ENCODE assay signal across 7 cellular contexts in the genomic region with DNA sequence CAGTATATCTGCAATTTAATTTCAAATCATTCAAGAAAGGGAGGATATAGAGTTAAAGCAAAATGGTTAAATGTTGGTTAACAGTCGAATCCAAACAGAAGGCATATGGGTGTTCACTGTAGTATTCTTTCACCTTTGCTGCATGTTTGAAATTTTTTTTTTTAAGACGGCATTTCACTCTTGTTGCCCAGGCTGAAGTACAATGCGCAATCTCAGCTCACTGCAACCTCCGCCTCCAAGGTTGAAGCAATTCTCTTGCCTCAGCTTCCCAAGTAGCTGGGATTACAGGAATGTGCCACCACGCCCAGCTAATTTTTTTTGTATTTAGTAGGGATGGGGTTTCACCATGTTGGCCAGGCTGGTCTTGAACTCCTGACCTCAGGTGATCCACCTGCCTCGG. TPM values are rescaled to one million over a fixed set of nuclear protein-coding genes. Genes with fewer than 3 reads are reported as not detected.
DNase-seq lines count a peak whose midpoint lies in the region; ATAC-seq, FAIRE-seq and TF ChIP-seq lines count a peak whose summit lies in the region.
"Not testable (repeated sequence)": the region's sequence is repeated elsewhere in the genome, so short reads cannot be mapped to it uniquely, and the experiment has no call there.

No MANE protein-coding gene starts in this region.

- 61% methylated on average over 6 of the region's 6 CpGs for WGBS in HepG2 (ENCODE audit: low lambda C conversion rate)
- WGBS in trophoblast cell (ENCODE audit: extremely low coverage, insufficient coverage, insufficient read length): no CpG with 5 or more reads among the region's 6 CpGs

- peaks cover 95% of the 10 kb centered on the region for H3K79me2 ChIP-seq in MM.1S (ENCODE audit: low read length)
- peaks cover 97% of the 10 kb centered on the region for H3K79me2 ChIP-seq in HepG2 (ENCODE audit: insufficient read depth, low read length)
- H3K79me2 ChIP-seq in trophoblast cell (ENCODE audit: control insufficient read depth, insufficient read depth, low read length, poor library complexity): peaks cover 22% of the 10 kb centered on the region

- not testable (repeated sequence) for H3K14ac ChIP-seq in trophoblast cell (ENCODE audit: low read length)

- BruUV-seq in HepG2 (replicated peaks; lab: Mats Ljungman, UMichigan): not testable (repeated sequence)

- H3K4me1 ChIP-seq in CD8-positive, alpha-beta T cell (ENCODE audit: insufficient read depth, low read length): peaks cover 54% of the 10 kb centered on the region
- H3K4me1 ChIP-seq in MM.1S (ENCODE audit: low read length) (peaks cover 48% of the 10 kb centered on the region), HepG2 (ENCODE audit: insufficient read depth, low read length) (peaks cover 69% of the 10 kb centered on the region)
- not testable (repeated sequence) for H3K4me1 ChIP-seq in trophoblast cell (ENCODE audit: control insufficient read depth in 1 of 2, insufficient read depth in 2 of 2, low read length in 2 of 2)

- H3K4me2 ChIP-seq in MM.1S (ENCODE audit: low read depth, low read length) (peak overlapping the region; percentile 25; the same call in 1 of the 2 replicates), HepG2 (ENCODE audit: low read depth, low read length) (peak overlapping the region; percentile 64)
- H3K4me2 ChIP-seq in trophoblast cell (ENCODE audit: low read length): not testable (repeated sequence)

- H3K27ac ChIP-seq in CD8-positive, alpha-beta T cell (ENCODE audit: low read depth, low read length); trophoblast cell (ENCODE audit: low read depth, low read length): not testable (repeated sequence)
- H3K27ac ChIP-seq in MM.1S (ENCODE audit: low read length): peak overlapping the region; percentile 19; the same call in 1 of the 2 replicates
- H3K27ac ChIP-seq in HepG2 (ENCODE audit: extremely low read length, insufficient read depth, low read length): peak overlapping the region; percentile 47

- H4K12ac ChIP-seq in trophoblast cell (ENCODE audit: low read depth, low read length): not testable (repeated sequence)

- H3K18ac ChIP-seq in trophoblast cell (ENCODE audit: low read length): not testable (repeated sequence)

- H3K27ac Mint-ChIP-seq in CD8-positive, alpha-beta T cell: not testable (repeated sequence)
- peak overlapping the region; percentile 89 for H3K27ac Mint-ChIP-seq in WTC11
- peak overlapping the region; percentile 65 for H3K27ac Mint-ChIP-seq in activated naive CD4-positive, alpha-beta T cell treated with anti-CD3 and anti-CD28 coated beads, Interleukin-2, amount 50 U/mL, for 24 hours
- peak overlapping the region in 4 of 5 experiments; percentile 3 to 58 (median 28) for H3K27ac Mint-ChIP-seq in brain

- not testable (repeated sequence) for H4K91ac ChIP-seq in trophoblast cell (ENCODE audit: low read depth, low read length)

- not testable (repeated sequence) for H3K4me3 ChIP-seq in CD8-positive, alpha-beta T cell (ENCODE audit: low read depth, low read length); MM.1S (ENCODE audit: low read length); trophoblast cell (ENCODE audit: low read depth, low read length)
- H3K4me3 ChIP-seq in HepG2 (replicated peaks in 1 of 3; ENCODE audit: insufficient read depth in 1 of 3, low read depth in 2 of 3, low read length in 3 of 3): peak overlapping the region in 2 of 3 experiments; percentile 4 to 7; a peak in 2 of 6 replicates

- not testable (repeated sequence) for FAIRE-seq in HepG2 (lab: Jason Lieb, UNC)

- not testable (repeated sequence) for H3K9me3 Mint-ChIP-seq in CD8-positive, alpha-beta T cell; WTC11; activated naive CD4-positive, alpha-beta T cell treated with anti-CD3 and anti-CD28 coated beads, Interleukin-2, amount 50 U/mL, for 24 hours; brain

- intact Hi-C loops in CD8-positive, alpha-beta T cell (cut with DNase I, micrococcal nuclease): loop anchor here in 1 of 2 experiments (5.0 kb wide), 1 partner anchor 40 kb away; no protein-coding TSS in a partner anchor
- intact Hi-C loops in HepG2 (cut with micrococcal nuclease; ENCODE audit: unreplicated experiment): loop anchor here (5.0 kb wide), 1 partner anchor 40 kb away; no protein-coding TSS in a partner anchor

- H2AK5ac ChIP-seq in trophoblast cell (ENCODE audit: low read length): not testable (repeated sequence)

- peaks cover 40% of the 10 kb centered on the region for H3F3A ChIP-seq in MM.1S (ENCODE audit: insufficient read depth, low read length)

- TF ChIP-seq EP300 in HepG2 (IDR thresholded peaks at IDR 0.05; ENCODE audit: low read depth in 2 of 2, low read length in 2 of 2); HepG2 (CRISPR knock-in tag; IDR thresholded peaks at IDR 0.05; ENCODE audit: borderline replicate concordance): not testable (repeated sequence)

- H3K27me3 ChIP-seq in CD8-positive, alpha-beta T cell (ENCODE audit: insufficient read depth, low read length); MM.1S (replicated peaks; ENCODE audit: insufficient read depth, low read length); HepG2 (ENCODE audit: control insufficient read depth in 1 of 2, insufficient read depth in 2 of 2, low read length in 2 of 2); trophoblast cell (ENCODE audit: insufficient read depth, low read length): not testable (repeated sequence)

- peak overlapping the region; percentile 82 for H3K4ac ChIP-seq in trophoblast cell (ENCODE audit: low read depth, low read length)

- TF ChIP-seq CTCF in CD8-positive, alpha-beta T cell (IDR thresholded peaks at IDR 0.05); MM.1S (IDR thresholded peaks at IDR 0.05; ENCODE audit: low read length); WTC11 (IDR thresholded peaks at IDR 0.05); brain (conservative IDR thresholded peaks at IDR 0.05); HepG2 (CRISPR knock-in tag; IDR thresholded peaks at IDR 0.05): not testable (repeated sequence)

- H2BK5ac ChIP-seq in trophoblast cell (ENCODE audit: low read depth, low read length, poor library complexity): not testable (repeated sequence)

- not testable (repeated sequence) for H3K9me2 ChIP-seq in MM.1S (replicated peaks; ENCODE audit: insufficient read depth, low read length)

- not testable (repeated sequence) for H3K27me3 Mint-ChIP-seq in CD8-positive, alpha-beta T cell (ENCODE audit: low read depth); WTC11 (ENCODE audit: low read depth); activated naive CD4-positive, alpha-beta T cell treated with anti-CD3 and anti-CD28 coated beads, Interleukin-2, amount 50 U/mL, for 24 hours
- peaks cover 14% of the 10 kb centered on the region for H3K27me3 Mint-ChIP-seq in brain

- H3K79me1 ChIP-seq in trophoblast cell (ENCODE audit: low read length): not testable (repeated sequence)

- in situ Hi-C loops in HepG2 (cut with HindIII; ENCODE audit: extremely low pct_ligation_motif_present, low pct_unique_long_range_greater_than_20kb): not testable (repeated sequence)

- H4K20me1 ChIP-seq in MM.1S (ENCODE audit: insufficient read depth, low read length): peaks cover 52% of the 10 kb centered on the region; the same call in 1 of the 2 replicates
- H4K20me1 ChIP-seq in HepG2 (ENCODE audit: insufficient read depth, low read length): peaks cover 74% of the 10 kb centered on the region

- not testable (repeated sequence) for H2BK12ac ChIP-seq in trophoblast cell (ENCODE audit: low read length)

- not testable (repeated sequence) for H3K9me3 ChIP-seq in CD8-positive, alpha-beta T cell (ENCODE audit: low read length); MM.1S (replicated peaks; ENCODE audit: insufficient read depth, low read length); HepG2 (ENCODE audit: low read length); trophoblast cell (ENCODE audit: insufficient read depth, low read depth, low read length)

- not testable (repeated sequence) for TF ChIP-seq POLR2A in HepG2 (IDR thresholded peaks at IDR 0.05; ENCODE audit: insufficient read depth in 1 of 2, low read depth in 2 of 2, low read length in 2 of 2)

- CTCF ChIA-PET in CD8-positive, alpha-beta T cell (lab: Charles Lee): interaction anchor here (0.6 kb wide), 1 partner anchor 273 kb away, joined by 3 read pairs; no protein-coding TSS in a partner anchor
- CTCF ChIA-PET in WTC11 (lab: Charles Lee); HepG2 (lab: Yijun Ruan, JAX; ENCODE audit: low intra/inter-chr PET ratio, low total read pairs): not testable (repeated sequence)

- H3K36me3 ChIP-seq in CD8-positive, alpha-beta T cell (ENCODE audit: insufficient read depth, low read length); MM.1S (replicated peaks; ENCODE audit: insufficient read depth, low read length); HepG2 (replicated peaks in 1 of 2; ENCODE audit: control insufficient read depth in 1 of 2, insufficient read depth in 2 of 2, low read length in 2 of 2); trophoblast cell (ENCODE audit: control insufficient read depth in 1 of 2, insufficient read depth in 2 of 2, low read length in 2 of 2): not testable (repeated sequence)

- not testable (repeated sequence) for H3K9ac ChIP-seq in MM.1S (ENCODE audit: low read length); HepG2 (ENCODE audit: insufficient read depth, low read depth, low read length); trophoblast cell (ENCODE audit: low read length)

- not testable (repeated sequence) for TF ChIP-seq RAD21 in HepG2 (CRISPR knock-in tag; IDR thresholded peaks at IDR 0.05)

- H2AFZ ChIP-seq in MM.1S (ENCODE audit: low read length); HepG2 (ENCODE audit: low read length); trophoblast cell (ENCODE audit: insufficient read depth, low read length, poor library complexity): not testable (repeated sequence)

- peak overlapping the region; percentile 58 for H3K4me3 Mint-ChIP-seq in CD8-positive, alpha-beta T cell
- H3K4me3 Mint-ChIP-seq in WTC11 (0 out of 2 replicates have a peak overlapping the region, but pooled peaks have one; percentile 14), brain (peak overlapping the region; percentile 12 to 74 (median 57))
- H3K4me3 Mint-ChIP-seq in activated naive CD4-positive, alpha-beta T cell treated with anti-CD3 and anti-CD28 coated beads, Interleukin-2, amount 50 U/mL, for 24 hours: peak overlapping the region; percentile 67

- peaks cover 35% of the 10 kb centered on the region for H3K36me3 Mint-ChIP-seq in CD8-positive, alpha-beta T cell
- not testable (repeated sequence) for H3K36me3 Mint-ChIP-seq in WTC11
- peaks cover 20% of the 10 kb centered on the region for H3K36me3 Mint-ChIP-seq in activated naive CD4-positive, alpha-beta T cell treated with anti-CD3 and anti-CD28 coated beads, Interleukin-2, amount 50 U/mL, for 24 hours
- H3K36me3 Mint-ChIP-seq in brain: peaks cover 60% of the 10 kb centered on the region

- not testable (repeated sequence) for H4K8ac ChIP-seq in trophoblast cell (ENCODE audit: low read depth, low read length)

- DNase-seq in CD8-positive, alpha-beta T cell; MM.1S; WTC11 (ENCODE audit: low spot score); HepG2 (ENCODE audit: low spot score): not testable (repeated sequence)
- DNase-seq in trophoblast cell: peak in 1 of 2 donors; percentile 69

- POLR2A ChIA-PET in CD8-positive, alpha-beta T cell (lab: Charles Lee); WTC11 (lab: Charles Lee): not testable (repeated sequence)
- POLR2A ChIA-PET in HepG2 (lab: Yijun Ruan, JAX): interaction anchor here (1.5 kb wide), 2 partner anchors 11 to 105 kb away, joined by 3 to 6 read pairs; no protein-coding TSS in a partner anchor

- not testable (repeated sequence) for H3K23ac ChIP-seq in trophoblast cell (ENCODE audit: low read length)

- not testable (repeated sequence) for ATAC-seq in CD8-positive, alpha-beta T cell; WTC11; HepG2

- H3K4me1 Mint-ChIP-seq in CD8-positive, alpha-beta T cell (ENCODE audit: low read depth): peaks cover 68% of the 10 kb centered on the region
- H3K4me1 Mint-ChIP-seq in WTC11 (peaks cover 41% of the 10 kb centered on the region), brain (peaks cover 70% of the 10 kb centered on the region)
- peaks cover 69% of the 10 kb centered on the region for H3K4me1 Mint-ChIP-seq in activated naive CD4-positive, alpha-beta T cell treated with anti-CD3 and anti-CD28 coated beads, Interleukin-2, amount 50 U/mL, for 24 hours

- H2BK120ac ChIP-seq in trophoblast cell (ENCODE audit: insufficient read depth, low read length, poor library complexity): not testable (repeated sequence)

RNA-seq across cellular contexts. Expression of a gene that starts 4.1 kb away (rescaled TPM):
- total RNA-seq in CD8-positive, alpha-beta T cell: 10 to 100 TPM; 60.3 to 61.0 TPM
- 64.7 to 67.1 TPM (median 67.0 TPM) in 3 replicates for total RNA-seq in WTC11 (2021)
- 18.6 TPM for polyA plus RNA-seq in brain (ENCODE audit: insufficient read depth, low read depth, low replicate concordance)
- 78.2 and 125 TPM in 2 replicates for total RNA-seq in HepG2 (2016; rRNA removed; fragmentation: Illumina TruSeq; extraction: Trizol)
- 29.3 and 31.3 TPM in 2 replicates for total RNA-seq in HepG2 (2016; cell fraction: cytosol; rRNA removed; fragmentation: Illumina TruSeq; extraction: Trizol; ENCODE audit: low read depth)
- 75.2 and 121 TPM in 2 replicates for total RNA-seq in HepG2 (2016; cell fraction: insoluble cytoplasmic fraction; rRNA removed; fragmentation: Illumina TruSeq; extraction: Trizol)
- total RNA-seq in HepG2 (2016; cell fraction: membrane; rRNA removed; fragmentation: Illumina TruSeq; extraction: Trizol): 44.0 and 44.1 TPM in 2 replicates
- total RNA-seq in HepG2 (2016; cell fraction: nucleus; rRNA removed; fragmentation: Illumina TruSeq; extraction: Trizol): 116 and 120 TPM in 2 replicates
- 44.5 and 54.9 TPM in 2 replicates for polyA plus RNA-seq in HepG2 (2011; rRNA removed)
- polyA plus RNA-seq in HepG2 (2011; cell fraction: cytosol; rRNA removed): 21.2 and 32.4 TPM in 2 replicates
- polyA plus RNA-seq in HepG2 (2011; cell fraction: nucleus; rRNA removed): 28.0 and 34.3 TPM in 2 replicates
- polyA plus RNA-seq in HepG2 (2012): 37.7 and 54.6 TPM in 2 replicates
- 19.8 and 20.7 TPM in 2 replicates for polyA plus RNA-seq in HepG2 (2016; cell fraction: cytosol; fragmentation: Illumina TruSeq; extraction: Trizol; ENCODE audit: low read depth)
- polyA plus RNA-seq in HepG2 (2016; cell fraction: insoluble cytoplasmic fraction; fragmentation: Illumina TruSeq; extraction: Trizol; ENCODE audit: low read depth): 83.7 and 90.3 TPM in 2 replicates
- 26.7 and 27.0 TPM in 2 replicates for polyA plus RNA-seq in HepG2 (2016; cell fraction: membrane; fragmentation: Illumina TruSeq; extraction: Trizol; ENCODE audit: low read depth)
- 48.5 and 54.4 TPM in 2 replicates for polyA plus RNA-seq in HepG2 (2016; cell fraction: nucleus; fragmentation: Illumina TruSeq; extraction: Trizol; ENCODE audit: insufficient read depth, low read depth)
- polyA minus RNA-seq in HepG2 (2011; rRNA and poly(A)+ RNA removed; ENCODE audit: low replicate concordance): 27.8 and 38.2 TPM in 2 replicates
- 44.9 and 48.5 TPM in 2 replicates for polyA minus RNA-seq in HepG2 (2011; cell fraction: cytosol; rRNA and poly(A)+ RNA removed)
- polyA minus RNA-seq in HepG2 (2011; cell fraction: nucleus; rRNA and poly(A)+ RNA removed): 188 and 197 TPM in 2 replicates
- polyA plus RNA-seq in trophoblast cell (2013): 21.7 and 22.9 TPM in 2 replicates

RNA-seq across cellular contexts. Expression of a gene that starts 51.1 kb away (rescaled TPM):
- total RNA-seq in CD8-positive, alpha-beta T cell: 10 to 100 TPM; 35.6 to 38.6 TPM
- total RNA-seq in WTC11 (2021) (74.8 to 76.8 TPM (median 75.4 TPM) in 3 replicates), HepG2 (2016; rRNA removed; fragmentation: Illumina TruSeq; extraction: Trizol) (46.8 and 73.9 TPM in 2 replicates)
- polyA plus RNA-seq in brain (ENCODE audit: insufficient read depth, low read depth, low replicate concordance) (23.3 TPM), HepG2 (2011; rRNA removed) (22.3 and 26.9 TPM in 2 replicates)
- 12.6 and 14.2 TPM in 2 replicates for total RNA-seq in HepG2 (2016; cell fraction: cytosol; rRNA removed; fragmentation: Illumina TruSeq; extraction: Trizol; ENCODE audit: low read depth)
- total RNA-seq in HepG2 (2016; cell fraction: insoluble cytoplasmic fraction; rRNA removed; fragmentation: Illumina TruSeq; extraction: Trizol): 48.2 and 65.2 TPM in 2 replicates
- total RNA-seq in HepG2 (2016; cell fraction: membrane; rRNA removed; fragmentation: Illumina TruSeq; extraction: Trizol): 60.9 and 67.5 TPM in 2 replicates
- 22.2 and 26.9 TPM in 2 replicates for total RNA-seq in HepG2 (2016; cell fraction: nucleus; rRNA removed; fragmentation: Illumina TruSeq; extraction: Trizol)
- polyA plus RNA-seq in HepG2 (2011; cell fraction: cytosol; rRNA removed): 16.3 and 24.5 TPM in 2 replicates
- polyA plus RNA-seq in HepG2 (2011; cell fraction: nucleus; rRNA removed): 8.2 and 10.7 TPM in 2 replicates
- 46.9 and 47.5 TPM in 2 replicates for polyA plus RNA-seq in HepG2 (2012)
- polyA plus RNA-seq in HepG2 (2016; cell fraction: cytosol; fragmentation: Illumina TruSeq; extraction: Trizol; ENCODE audit: low read depth): 27.4 and 35.8 TPM in 2 replicates
- 84.9 and 88.7 TPM in 2 replicates for polyA plus RNA-seq in HepG2 (2016; cell fraction: insoluble cytoplasmic fraction; fragmentation: Illumina TruSeq; extraction: Trizol; ENCODE audit: low read depth)
- 69.2 and 75.1 TPM in 2 replicates for polyA plus RNA-seq in HepG2 (2016; cell fraction: membrane; fragmentation: Illumina TruSeq; extraction: Trizol; ENCODE audit: low read depth)
- polyA plus RNA-seq in HepG2 (2016; cell fraction: nucleus; fragmentation: Illumina TruSeq; extraction: Trizol; ENCODE audit: insufficient read depth, low read depth): 54.7 and 59.0 TPM in 2 replicates
- 19.8 and 24.2 TPM in 2 replicates for polyA minus RNA-seq in HepG2 (2011; rRNA and poly(A)+ RNA removed; ENCODE audit: low replicate concordance)
- polyA minus RNA-seq in HepG2 (2011; cell fraction: cytosol; rRNA and poly(A)+ RNA removed): 14.4 and 17.2 TPM in 2 replicates
- polyA minus RNA-seq in HepG2 (2011; cell fraction: nucleus; rRNA and poly(A)+ RNA removed): 12.0 and 12.3 TPM in 2 replicates
- polyA plus RNA-seq in trophoblast cell (2013): 18.1 and 18.4 TPM in 2 replicates

Comparison
In these comparisons a context has a peak if more than half of its experiments do, and no peak if none do; other contexts are left out.
1. H3K4me3 Mint-ChIP-seq: peak in every context shown above with its lines; median percentile 67 in activated naive CD4-positive, alpha-beta T cell treated with anti-CD3 and anti-CD28 coated beads, Interleukin-2, amount 50 U/mL, for 24 hours; 58 in CD8-positive, alpha-beta T cell; 57 in brain; 14 in WTC11.